ENCODE assay signal across 8 cellular contexts in genomic region chr10:88687853-88688467, GRCh38. TPM values are rescaled to one million over a fixed set of nuclear protein-coding genes. Genes with fewer than 3 reads are reported as not detected.
DNase-seq lines count a peak whose midpoint lies in the region; ATAC-seq, FAIRE-seq and TF ChIP-seq lines count a peak whose summit lies in the region.

No MANE protein-coding gene starts in this region.

- H2AFZ ChIP-seq in OCI-LY7 (ENCODE audit: low read length) = no peak overlapping the region

- ATAC-seq in A549 = no peak

- DNase-seq in A549 (ENCODE audit: low read depth in 1 of 2, low spot score in 1 of 2) (peak; percentile 27 to 36), GM13977 (ENCODE audit: low spot score) (peak; percentile 43), OCI-LY7 (ENCODE audit: low spot score) (peak; percentile 26), epidermal melanocyte (ENCODE audit: insufficient read length, low spot score) (peak; percentile 23), pons (ENCODE audit: low spot score) (peak; percentile 11), NK-92 (lab: John Stamatoyannopoulos, UW; ENCODE audit: unreplicated experiment) (no peak), HK-2 (ENCODE audit: unreplicated experiment) (no peak), mesenteric fat pad (ENCODE audit: low spot score) (no peak)

- H3K4me2 ChIP-seq in A549 = no peak overlapping the region
- H3K4me2 ChIP-seq in OCI-LY7 (ENCODE audit: low read length) = no peak overlapping the region

- no peaks in the 10 kb centered on the region for H3K36me3 ChIP-seq in OCI-LY7 (ENCODE audit: insufficient read depth, low read length)

- H3K4me3 ChIP-seq in A549 = no peak overlapping the region
- H3K4me3 ChIP-seq in OCI-LY7 (ENCODE audit: low read depth, low read length, poor library complexity, severe bottlenecking) = no peak overlapping the region

- H3K27ac ChIP-seq in A549 = peak overlapping the region in 1 of 2 experiments; percentile 37; a peak in 1 of 6 replicates
- no peak overlapping the region for H3K27ac ChIP-seq in OCI-LY7 (ENCODE audit: low read depth, low read length, poor library complexity, severe bottlenecking)

- TF ChIP-seq EP300 in A549 (IDR thresholded peaks at IDR 0.05) = no peak

- no peaks in the 10 kb centered on the region for H3K9me3 ChIP-seq in A549
- H3K9me3 ChIP-seq in OCI-LY7 (ENCODE audit: low read length) = no peaks in the 10 kb centered on the region

- no peak for FAIRE-seq in A549 (lab: Jason Lieb, UNC)

- peaks cover 23% of the 10 kb centered on the region for H3K4me1 ChIP-seq in A549
- no peaks in the 10 kb centered on the region for H3K4me1 ChIP-seq in OCI-LY7 (ENCODE audit: insufficient read depth, low read length, poor library complexity, severe bottlenecking)

- intact Hi-C loops in OCI-LY7 (cut with micrococcal nuclease; ENCODE audit: unreplicated experiment) = no loop called here

- H4K20me1 ChIP-seq in OCI-LY7 (ENCODE audit: insufficient read depth, low read length) = no peaks in the 10 kb centered on the region

- BruUV-seq in OCI-LY7 (replicated peaks; lab: Mats Ljungman, UMichigan) = no TSS peak

- no peaks in the 10 kb centered on the region for H3K9me2 ChIP-seq in OCI-LY7 (ENCODE audit: insufficient read depth, low read length)

- TF ChIP-seq RAD21 in A549 (conservative IDR thresholded peaks at IDR 0.05 in 1 of 2, IDR thresholded peaks at IDR 0.05 in 1 of 2) = peak; percentile 79 to 82

- H3K79me2 ChIP-seq in OCI-LY7 (ENCODE audit: insufficient read depth, low read depth, low read length) = no peaks in the 10 kb centered on the region

- TF ChIP-seq CTCF in A549 (IDR thresholded peaks at IDR 0.05) (peak; percentile 86), GM13977 (IDR thresholded peaks at IDR 0.05; ENCODE audit: extremely low read depth, insufficient read depth, missing control alignments) (peak; percentile 71), OCI-LY7 (conservative IDR thresholded peaks at IDR 0.05; ENCODE audit: low read length) (peak; percentile 91)

- POLR2A ChIA-PET in A549 (lab: Yijun Ruan, JAX) = interaction anchor here (0.7 kb wide), 1 partner anchor 57 kb away, joined by 3 read pairs; no protein-coding TSS in a partner anchor
- POLR2A ChIA-PET in OCI-LY7 (lab: Charles Lee) = interaction anchor here (0.5 to 0.9 kb wide), 2 partner anchors 99 to 1613 kb away, joined by 3 read pairs; no protein-coding TSS in a partner anchor

- CTCF ChIA-PET in A549 (lab: Yijun Ruan, JAX) (interaction anchor here (0.5 to 4.9 kb wide), 17 partner anchors 9 to 123 kb away, joined by 3 to 45 read pairs (median 5); partner anchors contain the start of genes LIPK and RNLS), OCI-LY7 (lab: Charles Lee; ENCODE audit: unreplicated experiment) (no interaction called here)

- in situ Hi-C loops in GM13977 (cut with MboI; ENCODE audit: low pct_unique_long_range_greater_than_20kb, low sequenced_read_pairs, unreplicated experiment) = loop anchor here (10.0 kb wide), 1 partner anchor 117 kb away; the partner anchor contains the start of gene LIPM

- TF ChIP-seq POLR2A in A549 (IDR thresholded peaks at IDR 0.05; ENCODE audit: low read length) = no peak

TF ChIP-seq in A549, 52 proteins besides CTCF, POLR2A, EP300 and RAD21:
- TF ChIP-seq SMC3 (IDR thresholded peaks at IDR 0.05) (peak; percentile 73), BCL3 (IDR thresholded peaks at IDR 0.05) (no peak)
TF ChIP-seq in A549: peak in this region for 1.

RNA-seq across cellular contexts. Expression of gene LIPK, which starts 18.1 kb away (rescaled TPM):
- 0.05 TPM in 1 of 2 replicates, not detected in the other for polyA plus RNA-seq in A549 (2011; rRNA removed)
- not detected in 2 replicates for polyA plus RNA-seq in A549 (2012; cell fraction: cytosol; rRNA removed)
- polyA plus RNA-seq in A549 (2012; cell fraction: nucleus; rRNA removed) = not detected in 2 replicates
- not detected in 3 replicates for polyA plus RNA-seq in A549 (2017; fragmentation: RNase III; extraction: RNeasy Plus Mini Kit Qiagen cat#74134 plus additional on column Dnase treatment)
- not detected in 2 replicates for polyA minus RNA-seq in A549 (2011; rRNA and poly(A)+ RNA removed)
- total RNA-seq in OCI-LY7 (2014; rRNA removed; shearing (Covaris generic)) = not detected in 2 replicates
- not detected in 2 replicates for total RNA-seq in OCI-LY7 (2022)
- total RNA-seq in mesenteric fat pad = not detected

RNA-seq across cellular contexts. Expression of gene LIPF, which starts 23.7 kb away (rescaled TPM):
- not detected in 2 replicates for polyA plus RNA-seq in A549 (2011; rRNA removed)
- polyA plus RNA-seq in A549 (2012; cell fraction: cytosol; rRNA removed) = not detected in 2 replicates
- not detected in 2 replicates for polyA plus RNA-seq in A549 (2012; cell fraction: nucleus; rRNA removed)
- not detected in 3 replicates for polyA plus RNA-seq in A549 (2017; fragmentation: RNase III; extraction: RNeasy Plus Mini Kit Qiagen cat#74134 plus additional on column Dnase treatment)
- polyA minus RNA-seq in A549 (2011; rRNA and poly(A)+ RNA removed) = not detected in 2 replicates
- not detected in 2 replicates for total RNA-seq in OCI-LY7 (2014; rRNA removed; shearing (Covaris generic))
- total RNA-seq in OCI-LY7 (2022) = not detected in 2 replicates
- total RNA-seq in mesenteric fat pad = not detected

Comparison
In these comparisons a context has a peak if more than half of its experiments do, and no peak if none do; other contexts are left out.
1. DNase-seq: peak in A549 (2 of 2), GM13977 (single experiment), OCI-LY7 (single experiment), epidermal melanocyte (single experiment) and pons (single experiment); none in NK-92 (single experiment), HK-2 (single experiment) and mesenteric fat pad (single experiment).
2. Peak in every context shown above with its lines, with median percentiles within 50 percentile points of each other: CTCF ChIP-seq.